ENCODE assay signal across 1 cellular context in the genomic region with DNA sequence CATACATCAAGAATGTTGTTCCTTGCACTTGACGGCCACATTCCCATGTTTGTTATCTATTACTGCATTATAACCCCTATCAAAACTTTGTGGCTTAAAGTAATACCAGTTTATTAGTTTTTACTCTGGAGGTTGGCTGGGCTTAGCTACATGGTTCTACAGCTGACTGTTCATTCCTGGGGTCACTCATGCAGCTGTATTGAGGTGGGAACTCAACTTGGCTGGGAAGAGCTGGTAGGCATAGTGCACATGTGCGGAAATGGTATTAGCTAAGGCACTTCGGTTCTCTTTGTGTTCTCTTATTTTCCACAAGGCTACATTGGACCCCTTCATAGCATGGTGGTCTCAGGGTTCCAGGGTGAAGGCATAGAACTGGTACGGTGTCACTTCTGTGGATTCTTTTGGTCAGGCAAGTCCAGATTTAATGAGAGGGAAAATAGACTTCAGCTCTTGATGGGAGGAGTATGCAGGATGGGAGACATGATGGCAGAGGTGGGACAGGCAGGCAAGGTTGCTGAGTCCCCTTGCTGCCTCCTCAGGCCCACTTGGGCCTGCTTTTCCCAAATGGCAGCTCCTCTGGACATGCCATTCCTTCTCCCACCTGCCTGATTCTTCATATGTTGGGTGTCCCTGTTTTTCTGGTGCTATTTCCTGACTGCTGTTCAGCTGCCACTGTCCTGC.
TF ChIP-seq lines count a peak whose summit lies in the region.

No MANE protein-coding gene starts in this region.

TF ChIP-seq in WTC11, 78 proteins besides CTCF, POLR2A, EP300 and RAD21:
- TF ChIP-seq, protein P1, sequence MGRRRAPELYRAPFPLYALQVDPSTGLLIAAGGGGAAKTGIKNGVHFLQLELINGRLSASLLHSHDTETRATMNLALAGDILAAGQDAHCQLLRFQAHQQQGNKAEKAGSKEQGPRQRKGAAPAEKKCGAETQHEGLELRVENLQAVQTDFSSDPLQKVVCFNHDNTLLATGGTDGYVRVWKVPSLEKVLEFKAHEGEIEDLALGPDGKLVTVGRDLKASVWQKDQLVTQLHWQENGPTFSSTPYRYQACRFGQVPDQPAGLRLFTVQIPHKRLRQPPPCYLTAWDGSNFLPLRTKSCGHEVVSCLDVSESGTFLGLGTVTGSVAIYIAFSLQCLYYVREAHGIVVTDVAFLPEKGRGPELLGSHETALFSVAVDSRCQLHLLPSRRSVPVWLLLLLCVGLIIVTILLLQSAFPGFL (CRISPR knock-in tag; IDR thresholded peaks at IDR 0.05; ENCODE audit: borderline replicate concordance), result no peak
- TF ChIP-seq RORB (CRISPR knock-in tag; IDR thresholded peaks at IDR 0.05) (no peak), NFATC4 (CRISPR knock-in tag; IDR thresholded peaks at IDR 0.05) (no peak), MXD4 (CRISPR knock-in tag; IDR thresholded peaks at IDR 0.05; ENCODE audit: borderline replicate concordance) (no peak), FOXJ3 (CRISPR knock-in tag; IDR thresholded peaks at IDR 0.05; ENCODE audit: borderline replicate concordance) (no peak), ZNF416 (CRISPR knock-in tag; IDR thresholded peaks at IDR 0.05) (no peak), ZNF423 (CRISPR knock-in tag; IDR thresholded peaks at IDR 0.05) (no peak), NFE2L1 (CRISPR knock-in tag; IDR thresholded peaks at IDR 0.05) (no peak), MYBL2 (CRISPR knock-in tag; IDR thresholded peaks at IDR 0.05) (no peak), CREB1 (CRISPR knock-in tag; IDR thresholded peaks at IDR 0.05) (no peak), ZNF232 (CRISPR knock-in tag; IDR thresholded peaks at IDR 0.05) (no peak), JUN (CRISPR knock-in tag; IDR thresholded peaks at IDR 0.05) (no peak), SP1 (CRISPR knock-in tag; conservative IDR thresholded peaks at IDR 0.05) (no peak), TEAD1 (CRISPR knock-in tag; IDR thresholded peaks at IDR 0.05) (no peak), ELF4 (CRISPR knock-in tag; IDR thresholded peaks at IDR 0.05; ENCODE audit: low read depth) (no peak), IRF2 (CRISPR knock-in tag; IDR thresholded peaks at IDR 0.05; ENCODE audit: borderline replicate concordance, low read depth) (no peak), OVOL2 (CRISPR knock-in tag; IDR thresholded peaks at IDR 0.05; ENCODE audit: borderline replicate concordance) (no peak)
- TF ChIP-seq, protein P2, sequence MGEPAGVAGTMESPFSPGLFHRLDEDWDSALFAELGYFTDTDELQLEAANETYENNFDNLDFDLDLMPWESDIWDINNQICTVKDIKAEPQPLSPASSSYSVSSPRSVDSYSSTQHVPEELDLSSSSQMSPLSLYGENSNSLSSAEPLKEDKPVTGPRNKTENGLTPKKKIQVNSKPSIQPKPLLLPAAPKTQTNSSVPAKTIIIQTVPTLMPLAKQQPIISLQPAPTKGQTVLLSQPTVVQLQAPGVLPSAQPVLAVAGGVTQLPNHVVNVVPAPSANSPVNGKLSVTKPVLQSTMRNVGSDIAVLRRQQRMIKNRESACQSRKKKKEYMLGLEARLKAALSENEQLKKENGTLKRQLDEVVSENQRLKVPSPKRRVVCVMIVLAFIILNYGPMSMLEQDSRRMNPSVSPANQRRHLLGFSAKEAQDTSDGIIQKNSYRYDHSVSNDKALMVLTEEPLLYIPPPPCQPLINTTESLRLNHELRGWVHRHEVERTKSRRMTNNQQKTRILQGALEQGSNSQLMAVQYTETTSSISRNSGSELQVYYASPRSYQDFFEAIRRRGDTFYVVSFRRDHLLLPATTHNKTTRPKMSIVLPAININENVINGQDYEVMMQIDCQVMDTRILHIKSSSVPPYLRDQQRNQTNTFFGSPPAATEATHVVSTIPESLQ (CRISPR knock-in tag; IDR thresholded peaks at IDR 0.05), result no peak
- TF ChIP-seq, protein P3, sequence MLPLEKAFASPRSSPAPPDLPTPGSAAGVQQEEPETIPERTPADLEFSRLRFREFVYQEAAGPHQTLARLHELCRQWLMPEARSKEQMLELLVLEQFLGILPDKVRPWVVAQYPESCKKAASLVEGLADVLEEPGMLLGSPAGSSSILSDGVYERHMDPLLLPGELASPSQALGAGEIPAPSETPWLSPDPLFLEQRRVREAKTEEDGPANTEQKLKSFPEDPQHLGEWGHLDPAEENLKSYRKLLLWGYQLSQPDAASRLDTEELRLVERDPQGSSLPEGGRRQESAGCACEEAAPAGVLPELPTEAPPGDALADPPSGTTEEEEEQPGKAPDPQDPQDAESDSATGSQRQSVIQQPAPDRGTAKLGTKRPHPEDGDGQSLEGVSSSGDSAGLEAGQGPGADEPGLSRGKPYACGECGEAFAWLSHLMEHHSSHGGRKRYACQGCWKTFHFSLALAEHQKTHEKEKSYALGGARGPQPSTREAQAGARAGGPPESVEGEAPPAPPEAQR (CRISPR knock-in tag; IDR thresholded peaks at IDR 0.05), result no peak
- TF ChIP-seq, protein P4, sequence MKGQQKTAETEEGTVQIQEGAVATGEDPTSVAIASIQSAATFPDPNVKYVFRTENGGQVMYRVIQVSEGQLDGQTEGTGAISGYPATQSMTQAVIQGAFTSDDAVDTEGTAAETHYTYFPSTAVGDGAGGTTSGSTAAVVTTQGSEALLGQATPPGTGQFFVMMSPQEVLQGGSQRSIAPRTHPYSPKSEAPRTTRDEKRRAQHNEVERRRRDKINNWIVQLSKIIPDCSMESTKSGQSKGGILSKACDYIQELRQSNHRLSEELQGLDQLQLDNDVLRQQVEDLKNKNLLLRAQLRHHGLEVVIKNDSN (CRISPR knock-in tag; IDR thresholded peaks at IDR 0.05), result no peak
TF ChIP-seq in WTC11: peak in this region for 0.
